20 cellular contexts compared by ENCODE assay signal in genomic region chr3:182803006-182803405, GRCh38. TPM values are rescaled to one million over a fixed set of nuclear protein-coding genes. Genes with fewer than 3 reads are reported as not detected.
DNase-seq lines count a peak whose midpoint lies in the region; ATAC-seq, FAIRE-seq and TF ChIP-seq lines count a peak whose summit lies in the region.
"Had no signal": no experiment of that assay in that cellular context is flagged by ENCODE, and none has a peak within 500 bp of the region (broad histone marks: within the 10 kb centered on the region; RNA-seq: fewer than 3 reads in every experiment).

No MANE protein-coding gene starts in this region.

- TF ChIP-seq EP300 in GM12878 (IDR thresholded peaks at IDR 0.05; ENCODE audit: borderline replicate concordance in 1 of 2, control insufficient read depth in 1 of 2, low read depth in 2 of 2, low read length in 2 of 2) = no peak

- intact Hi-C loops in GM12878 (cut with micrococcal nuclease; ENCODE audit: unreplicated experiment) = no loop called here

- H2AFZ ChIP-seq in GM12878 (ENCODE audit: control insufficient read depth, low read depth, low read length) = no peak overlapping the region

- H3K9me3 Mint-ChIP-seq in progenitor cell of endocrine pancreas (ENCODE audit: low read depth) = peaks cover 3% of the 10 kb centered on the region
- H3K9me3 Mint-ChIP-seq: activated naive CD8-positive, alpha-beta T cell treated with anti-CD3 and anti-CD28 coated beads, Interleukin-2, amount 10 ng/mL, durations not matched to agents 7 days and 5 days; dendritic cell treated with granulocyte-macrophage colony-stimulating factor and Interleukin-4, amounts not matched to agents 40 ng/mL and 50 ng/mL, for 4 days; neural crest cell had no signal

- in situ Hi-C loops in GM12878 (cut with MboI) = no loop called here

- CTCF ChIA-PET in GM12878 (lab: Yijun Ruan, JAX) = interaction anchor here (1.4 kb wide), 1 partner anchor 12 kb away, joined by 3 read pairs; no protein-coding TSS in a partner anchor

- peaks cover 13% of the 10 kb centered on the region for H3K4me1 Mint-ChIP-seq in progenitor cell of endocrine pancreas (ENCODE audit: low read depth)

- H3K36me3 Mint-ChIP-seq in progenitor cell of endocrine pancreas (ENCODE audit: insufficient read depth) = peaks cover 8% of the 10 kb centered on the region

- H3K4me3 Mint-ChIP-seq in progenitor cell of endocrine pancreas (ENCODE audit: low read depth) = no peak overlapping the region
- H3K4me3 Mint-ChIP-seq: activated naive CD8-positive, alpha-beta T cell treated with anti-CD3 and anti-CD28 coated beads, Interleukin-2, amount 10 ng/mL, durations not matched to agents 7 days and 5 days; dendritic cell treated with granulocyte-macrophage colony-stimulating factor and Interleukin-4, amounts not matched to agents 40 ng/mL and 50 ng/mL, for 4 days; mesothelial cell of epicardium; neural crest cell had no signal

- no peak overlapping the region for H3K9ac ChIP-seq in GM12878 (ENCODE audit: control insufficient read depth, insufficient read depth, low read length)

- H3K27ac Mint-ChIP-seq in progenitor cell of endocrine pancreas = no peak overlapping the region
- H3K27ac Mint-ChIP-seq: activated naive CD8-positive, alpha-beta T cell treated with anti-CD3 and anti-CD28 coated beads, Interleukin-2, amount 10 ng/mL, durations not matched to agents 7 days and 5 days; mesothelial cell of epicardium had no signal

- no peak for TF ChIP-seq CTCF in NB4 (IDR thresholded peaks at IDR 0.05; ENCODE audit: low read depth, low read length)
- TF ChIP-seq CTCF in GM12878 (IDR thresholded peaks at IDR 0.05 in 2 of 3, conservative IDR thresholded peaks at IDR 0.05 in 1 of 3; ENCODE audit: control insufficient read depth in 2 of 3, extremely low read depth in 1 of 3, insufficient read depth in 1 of 3, low read depth in 3 of 3, low read length in 3 of 3) = no peak
- TF ChIP-seq CTCF in lung (IDR thresholded peaks at IDR 0.05; ENCODE audit: control extremely low read depth, extremely low read depth) = no peak
- TF ChIP-seq CTCF in progenitor cell of endocrine pancreas (IDR thresholded peaks at IDR 0.05; ENCODE audit: unreplicated experiment) = no peak

- ATAC-seq in GM12878 (peak; percentile 40), lung (ENCODE audit: insufficient read depth, low FRiP score) (peak; percentile 44), GM18861 (IDR thresholded peaks at IDR 0.05; ENCODE audit: unreplicated experiment) (no peak), GM19463 (IDR thresholded peaks at IDR 0.05; ENCODE audit: unreplicated experiment) (no peak)
- ATAC-seq: gastroesophageal sphincter had no signal

- H3K4me1 ChIP-seq in GM12878 (ENCODE audit: control insufficient read depth, insufficient read depth, low read length) = no peaks in the 10 kb centered on the region; the same call in 1 of the 2 replicates
- H3K4me1 ChIP-seq in lung (ENCODE audit: control insufficient read depth in 2 of 2, insufficient read depth in 2 of 2, low read length in 2 of 2) = peaks cover 2 to 13% of the 10 kb centered on the region in 2 donors

- TF ChIP-seq POLR2A in NB4 (IDR thresholded peaks at IDR 0.05; ENCODE audit: extremely low read depth, insufficient read length) (no peak), GM12878 (IDR thresholded peaks at IDR 0.05; ENCODE audit: low read depth, low read length) (no peak)

- SMC1A ChIA-PET in GM12878 (lab: Charles Lee; ENCODE audit: uncharacterized antibody, unreplicated experiment) = interaction anchor here (2.3 to 2.9 kb wide), 2 partner anchors 35 to 86 kb away, joined by 7 to 11 read pairs; no protein-coding TSS in a partner anchor

- no peaks in the 10 kb centered on the region for H3K27me3 Mint-ChIP-seq in progenitor cell of endocrine pancreas
- H3K27me3 Mint-ChIP-seq: activated naive CD8-positive, alpha-beta T cell treated with anti-CD3 and anti-CD28 coated beads, Interleukin-2, amount 10 ng/mL, durations not matched to agents 7 days and 5 days; dendritic cell treated with granulocyte-macrophage colony-stimulating factor and Interleukin-4, amounts not matched to agents 40 ng/mL and 50 ng/mL, for 4 days had no signal

- H3K9me3 ChIP-seq in GM12878 (replicated peaks; ENCODE audit: control insufficient read depth, insufficient read depth, low read length) = no peaks in the 10 kb centered on the region; the same call in 2 of the 3 replicates
- H3K9me3 ChIP-seq in lung (ENCODE audit: control insufficient read depth in 2 of 2, insufficient read depth in 1 of 2, low read length in 1 of 2) = no peaks in the 10 kb centered on the region
- H3K9me3 ChIP-seq: gastroesophageal sphincter had no signal

- TF ChIP-seq RAD21 in GM12878 (IDR thresholded peaks at IDR 0.05; ENCODE audit: insufficient read depth, low read depth, low read length) = no peak

- H3K27ac ChIP-seq in GM12878 (ENCODE audit: control insufficient read depth, insufficient read depth) = no peak overlapping the region
- H3K27ac ChIP-seq in lung (ENCODE audit: low read depth in 1 of 2, low read length in 1 of 2) = no peak overlapping the region
- H3K27ac ChIP-seq: gastroesophageal sphincter had no signal

- POLR2A ChIA-PET in GM12878 (lab: Charles Lee) = no interaction called here

- no peak for FAIRE-seq in GM12878 (lab: Jason Lieb, UNC)
- FAIRE-seq: endothelial cell of umbilical vein had no signal

- peaks cover 0 to 6% of the 10 kb centered on the region in 2 experiments; a peak in 1 of 4 replicates for H3K36me3 ChIP-seq in GM12878 (ENCODE audit: control insufficient read depth in 2 of 2, insufficient read depth in 2 of 2, low read length in 1 of 2)
- peaks cover 0 to 2% of the 10 kb centered on the region in 2 donors for H3K36me3 ChIP-seq in lung (ENCODE audit: control insufficient read depth in 2 of 2, insufficient read depth in 2 of 2, low read length in 2 of 2)
- H3K36me3 ChIP-seq: gastroesophageal sphincter had no signal

- H3K4me2 ChIP-seq in GM12878 (ENCODE audit: control insufficient read depth, insufficient read depth) = 0 out of 2 replicates have a peak overlapping the region, but pooled peaks have one; percentile 7

- H4K20me1 ChIP-seq in GM12878 (ENCODE audit: control insufficient read depth, insufficient read depth) = no peaks in the 10 kb centered on the region

- H3K79me2 ChIP-seq in GM12878 (ENCODE audit: control insufficient read depth, insufficient read depth, low read length) = peaks cover 95% of the 10 kb centered on the region

- WGBS in GM12878 (ENCODE audit: insufficient coverage, insufficient replicate concordance, low lambda C conversion rate, missing lambda C conversion rate) = 61% methylated on average over 4 of the region's 4 CpGs
- WGBS in lung, 2 donors = 33 to 42% methylated on average over 4 of the region's 4 CpGs

- no peaks in the 10 kb centered on the region for H3K27me3 ChIP-seq in GM12878 (replicated peaks in 1 of 2; ENCODE audit: control insufficient read depth in 2 of 2, insufficient read depth in 2 of 2, low read length in 1 of 2)
- H3K27me3 ChIP-seq in lung (ENCODE audit: control insufficient read depth, insufficient read depth) = no peaks in the 10 kb centered on the region
- H3K27me3 ChIP-seq: gastroesophageal sphincter had no signal

- RAD21 ChIA-PET in GM12878 (lab: Charles Lee; ENCODE audit: unreplicated experiment) = interaction anchor here (1.6 kb wide), 1 partner anchor 87 kb away, joined by 4 read pairs; no protein-coding TSS in a partner anchor

- DNase-seq in CD1c-positive myeloid dendritic cell (ENCODE audit: extremely low spot score) = peak; percentile 78
- DNase-seq in NB4 (ENCODE audit: low read depth) = peak; percentile 60
- DNase-seq in GM12878 (ENCODE audit: low read depth, low spot score) = no peak
- no peak for DNase-seq in lung (ENCODE audit: low spot score)
- no peak for DNase-seq in T1000 (lab: John Stamatoyannopoulos, UW)
- no peak for DNase-seq in progenitor cell of endocrine pancreas (ENCODE audit: low spot score, unreplicated experiment)
- DNase-seq: activated naive CD8-positive, alpha-beta T cell treated with anti-CD3 and anti-CD28 coated beads, Interleukin-2, amount 10 ng/mL, durations not matched to agents 7 days and 5 days; Kasumi-1; NCI-H1436; NCI-H2171; NCI-H69; stimulated activated CD8-positive, alpha-beta memory T cell treated with anti-CD3 and anti-CD28 coated beads, Interleukin-4, amount 100 ng/mL, for 48 hours had no signal

- no peak overlapping the region for H3K4me3 ChIP-seq in NB4 (ENCODE audit: low read depth, low read length)
- H3K4me3 ChIP-seq in GM12878 = no peak overlapping the region
- H3K4me3 ChIP-seq in lung = no peak overlapping the region
- H3K4me3 ChIP-seq: gastroesophageal sphincter, SK-N-MC had no signal

- no TSS peak for BruUV-seq in GM12878 (replicated peaks; lab: Mats Ljungman, UMichigan)

TF ChIP-seq in GM12878, 131 proteins besides CTCF, POLR2A, EP300 and RAD21 (continues in another document):
- TF ChIP-seq PAX5 (IDR thresholded peaks at IDR 0.05; ENCODE audit: borderline replicate concordance, low read depth, low read length) (no peak), CBX3 (IDR thresholded peaks at IDR 0.05; ENCODE audit: borderline replicate concordance, low read depth) (no peak)

RNA-seq across cellular contexts. Expression of gene ATP11B, which starts 9.7 kb away (rescaled TPM):
- total RNA-seq in GM12878 (2013; cell fraction: nucleolus; rRNA removed) = 180 and 186 TPM in 2 replicates
- total RNA-seq in GM12878 (2014; rRNA removed) (52.9 and 64.5 TPM in 2 replicates), GM12878 (2014; rRNA removed; fragmentation: Illumina TruSeq; extraction: Trizol) (62.0 and 62.6 TPM in 2 replicates), GM12878 (2021) (66.9 and 67.3 TPM in 2 replicates), lung (100 to 1,000 TPM in 1 of 2 donors, 10 to 100 TPM in 1; 55.0 to 111 TPM), progenitor cell of endocrine pancreas (119 and 127 TPM in 2 replicates)
- 14.5 TPM for polyA plus RNA-seq in GM12878 (2011; ENCODE audit: low read depth)
- polyA plus RNA-seq in GM12878 (2011; rRNA removed) (48.3 and 74.3 TPM in 2 replicates), GM12878 (2014; fragmentation: Illumina TruSeq; extraction: Trizol) (40.1 and 57.8 TPM in 2 replicates), GM12878 (2014; fragmentation: Nextera tagmentation; extraction: Ambion mirVana) (10 to 100 TPM; 10.3 to 11.3 TPM), GM12878 (2014; rRNA removed) (22.5 and 28.3 TPM in 2 replicates), GM12878 (2016; fragmentation: Nextera tagmentation; extraction: Ambion mirVana) (10 to 100 TPM; 32.1 to 33.3 TPM), lung (10 to 100 TPM in 1 of 2 donors, 1 to 10 TPM in 1; 8.3 to 24.3 TPM)
- polyA plus RNA-seq in GM12878 (2011; cell fraction: cytosol; rRNA removed) = 16.3 and 22.7 TPM in 2 replicates
- polyA plus RNA-seq in GM12878 (2011; cell fraction: nucleus; rRNA removed) = 40.9 and 42.4 TPM in 2 replicates
- polyA plus RNA-seq in GM12878 (2012) = 20.9 and 24.9 TPM in 2 replicates
- polyA minus RNA-seq in GM12878 (2011; rRNA and poly(A)+ RNA removed) = 59.8 and 70.8 TPM in 2 replicates
- 37.1 and 41.0 TPM in 2 replicates for polyA minus RNA-seq in GM12878 (2011; cell fraction: cytosol; rRNA and poly(A)+ RNA removed)
- 44.2 and 67.9 TPM in 2 replicates for polyA minus RNA-seq in GM12878 (2011; cell fraction: nucleus; rRNA and poly(A)+ RNA removed)

Comparison
In these comparisons a context has a peak if more than half of its experiments do, and no peak if none do; other contexts are left out.
1. DNase-seq: peak in CD1c-positive myeloid dendritic cell (single experiment) and NB4 (single experiment); none in GM12878 (single experiment), lung (single experiment), T1000 (single experiment) and progenitor cell of endocrine pancreas (single experiment).
2. ATAC-seq: peak in GM12878 (single experiment) and lung (single experiment); none in GM18861 (single experiment) and GM19463 (single experiment).